ENCODE assay signal across 1 cellular context in genomic region chr13:91767681-91768080, GRCh38.
TF ChIP-seq lines count a peak whose summit lies in the region.

No MANE protein-coding gene starts in this region.

TF ChIP-seq in GM23338, 12 proteins besides CTCF, POLR2A, EP300 and RAD21 (continued from another document):
- TF ChIP-seq, protein P1, sequence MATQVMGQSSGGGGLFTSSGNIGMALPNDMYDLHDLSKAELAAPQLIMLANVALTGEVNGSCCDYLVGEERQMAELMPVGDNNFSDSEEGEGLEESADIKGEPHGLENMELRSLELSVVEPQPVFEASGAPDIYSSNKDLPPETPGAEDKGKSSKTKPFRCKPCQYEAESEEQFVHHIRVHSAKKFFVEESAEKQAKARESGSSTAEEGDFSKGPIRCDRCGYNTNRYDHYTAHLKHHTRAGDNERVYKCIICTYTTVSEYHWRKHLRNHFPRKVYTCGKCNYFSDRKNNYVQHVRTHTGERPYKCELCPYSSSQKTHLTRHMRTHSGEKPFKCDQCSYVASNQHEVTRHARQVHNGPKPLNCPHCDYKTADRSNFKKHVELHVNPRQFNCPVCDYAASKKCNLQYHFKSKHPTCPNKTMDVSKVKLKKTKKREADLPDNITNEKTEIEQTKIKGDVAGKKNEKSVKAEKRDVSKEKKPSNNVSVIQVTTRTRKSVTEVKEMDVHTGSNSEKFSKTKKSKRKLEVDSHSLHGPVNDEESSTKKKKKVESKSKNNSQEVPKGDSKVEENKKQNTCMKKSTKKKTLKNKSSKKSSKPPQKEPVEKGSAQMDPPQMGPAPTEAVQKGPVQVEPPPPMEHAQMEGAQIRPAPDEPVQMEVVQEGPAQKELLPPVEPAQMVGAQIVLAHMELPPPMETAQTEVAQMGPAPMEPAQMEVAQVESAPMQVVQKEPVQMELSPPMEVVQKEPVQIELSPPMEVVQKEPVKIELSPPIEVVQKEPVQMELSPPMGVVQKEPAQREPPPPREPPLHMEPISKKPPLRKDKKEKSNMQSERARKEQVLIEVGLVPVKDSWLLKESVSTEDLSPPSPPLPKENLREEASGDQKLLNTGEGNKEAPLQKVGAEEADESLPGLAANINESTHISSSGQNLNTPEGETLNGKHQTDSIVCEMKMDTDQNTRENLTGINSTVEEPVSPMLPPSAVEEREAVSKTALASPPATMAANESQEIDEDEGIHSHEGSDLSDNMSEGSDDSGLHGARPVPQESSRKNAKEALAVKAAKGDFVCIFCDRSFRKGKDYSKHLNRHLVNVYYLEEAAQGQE (IDR thresholded peaks at IDR 0.05; ENCODE audit: unreplicated experiment), result no peak
- TF ChIP-seq ZNF331 (CRISPR knock-in tag; IDR thresholded peaks at IDR 0.05; ENCODE audit: low read depth) (no peak), NANOG (IDR thresholded peaks at IDR 0.05; ENCODE audit: borderline replicate concordance) (no peak), EZH2 (IDR thresholded peaks at IDR 0.05; ENCODE audit: low read depth, unreplicated experiment) (no peak), JUNB (IDR thresholded peaks at IDR 0.05; ENCODE audit: unreplicated experiment) (no peak), EZH2phosphoT487 (IDR thresholded peaks at IDR 0.05; ENCODE audit: unreplicated experiment) (no peak)
